Comparison of ENCODE assay signal across 14 cellular contexts in genomic region chr1:212364985-212365384, GRCh38.
"Had no signal": no experiment of that assay in that cellular context is flagged by ENCODE, and none has a peak within 500 bp of the region (broad histone marks: within the 10 kb centered on the region; RNA-seq: fewer than 3 reads in every experiment).

No MANE protein-coding gene starts in this region.

- H3K9me3 Mint-ChIP-seq: activated T-cell treated with anti-CD3 and anti-CD28 coated beads, Interleukin-2, amount 50 U/mL, for 72 hours had no signal

- H3K4me3 Mint-ChIP-seq: activated T-cell treated with anti-CD3 and anti-CD28 coated beads, Interleukin-2, amount 50 U/mL, for 72 hours; stimulated activated naive B cell treated with anti-CD40 and anti-IgM and Interleukin-4, amounts not matched to agents 10 μg/mL and 1 μg/mL and 100 μg/mL, for 72 hours had no signal

- H3K27me3 ChIP-seq: right lobe of liver, suprapubic skin, upper lobe of left lung had no signal

- H3K9me3 ChIP-seq: right lobe of liver, suprapubic skin, upper lobe of left lung had no signal

- H3K27me3 Mint-ChIP-seq: stimulated activated naive B cell treated with anti-CD40 and anti-IgM and Interleukin-4, amounts not matched to agents 10 μg/mL and 1 μg/mL and 100 μg/mL, for 72 hours had no signal

- H3K4me1 ChIP-seq: right lobe of liver, upper lobe of left lung had no signal

- H3K27ac ChIP-seq: epithelial cell of prostate, right lobe of liver, suprapubic skin had no signal

- DNase-seq: activated CD4-positive, alpha-beta T cell treated with anti-CD3 and anti-CD28 coated beads, Interleukin-2, amount 50 U/mL, for 4 hours; activated T-cell treated with anti-CD3 and anti-CD28 coated beads, Interleukin-2, amount 50 U/mL, for 72 hours; central memory CD4-positive, alpha-beta T cell; cortex of kidney; effector memory CD4-positive, alpha-beta T cell; mesendoderm; posterior cingulate gyrus; right lobe of liver; SIG-M5; stimulated activated naive B cell treated with anti-CD40 and anti-IgM and Interleukin-4, amounts not matched to agents 10 μg/mL and 1 μg/mL and 100 μg/mL, for 72 hours; upper lobe of left lung had no signal

- H3K4me3 ChIP-seq: right lobe of liver, suprapubic skin, upper lobe of left lung had no signal

- H3K27ac Mint-ChIP-seq: stimulated activated naive B cell treated with anti-CD40 and anti-IgM and Interleukin-4, amounts not matched to agents 10 μg/mL and 1 μg/mL and 100 μg/mL, for 72 hours had no signal

- ATAC-seq: activated T-cell treated with anti-CD3 and anti-CD28 coated beads, Interleukin-2, amount 50 U/mL, for 72 hours; left lobe of liver; right lobe of liver; stimulated activated naive B cell treated with anti-CD40 and anti-IgM and Interleukin-4, amounts not matched to agents 10 μg/mL and 1 μg/mL and 100 μg/mL, for 72 hours had no signal
